ENCODE assay signal across 1 cellular context in the genomic region with DNA sequence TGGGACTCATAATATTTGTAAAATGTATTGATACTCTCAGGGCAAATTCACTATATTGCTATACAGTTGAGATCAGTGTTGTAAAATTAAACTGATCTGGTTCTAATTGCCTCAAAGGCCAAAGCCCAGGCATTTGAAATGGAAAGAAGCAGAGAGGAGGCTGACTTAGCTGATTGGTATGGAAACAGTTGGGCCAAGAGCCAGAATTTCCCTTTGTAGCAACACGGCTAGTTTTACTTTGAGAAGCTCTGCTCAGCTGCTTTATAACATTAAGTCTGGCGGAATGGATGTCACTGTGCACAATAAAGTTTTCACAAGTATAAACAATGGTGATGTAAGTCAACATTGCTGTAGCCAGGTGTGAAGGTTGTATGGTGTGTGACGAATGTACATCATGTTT.
TF ChIP-seq lines count a peak whose summit lies in the region.

No MANE protein-coding gene starts in this region.

TF ChIP-seq in SK-N-SH, 30 proteins besides CTCF, POLR2A, EP300 and RAD21 (continued from another document):
- TF ChIP-seq, protein P1, sequence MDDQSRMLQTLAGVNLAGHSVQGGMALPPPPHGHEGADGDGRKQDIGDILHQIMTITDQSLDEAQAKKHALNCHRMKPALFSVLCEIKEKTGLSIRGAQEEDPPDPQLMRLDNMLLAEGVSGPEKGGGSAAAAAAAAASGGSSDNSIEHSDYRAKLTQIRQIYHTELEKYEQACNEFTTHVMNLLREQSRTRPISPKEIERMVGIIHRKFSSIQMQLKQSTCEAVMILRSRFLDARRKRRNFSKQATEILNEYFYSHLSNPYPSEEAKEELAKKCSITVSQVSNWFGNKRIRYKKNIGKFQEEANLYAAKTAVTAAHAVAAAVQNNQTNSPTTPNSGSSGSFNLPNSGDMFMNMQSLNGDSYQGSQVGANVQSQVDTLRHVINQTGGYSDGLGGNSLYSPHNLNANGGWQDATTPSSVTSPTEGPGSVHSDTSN (IDR thresholded peaks at IDR 0.05): peak; percentile 61
- TF ChIP-seq NRF1 (IDR thresholded peaks at IDR 0.05; ENCODE audit: low read depth, low read length) (no peak), NFIC (IDR thresholded peaks at IDR 0.05; ENCODE audit: borderline replicate concordance) (peak; percentile 94)
- TF ChIP-seq, protein P2, sequence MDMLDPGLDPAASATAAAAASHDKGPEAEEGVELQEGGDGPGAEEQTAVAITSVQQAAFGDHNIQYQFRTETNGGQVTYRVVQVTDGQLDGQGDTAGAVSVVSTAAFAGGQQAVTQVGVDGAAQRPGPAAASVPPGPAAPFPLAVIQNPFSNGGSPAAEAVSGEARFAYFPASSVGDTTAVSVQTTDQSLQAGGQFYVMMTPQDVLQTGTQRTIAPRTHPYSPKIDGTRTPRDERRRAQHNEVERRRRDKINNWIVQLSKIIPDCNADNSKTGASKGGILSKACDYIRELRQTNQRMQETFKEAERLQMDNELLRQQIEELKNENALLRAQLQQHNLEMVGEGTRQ (IDR thresholded peaks at IDR 0.05; ENCODE audit: borderline replicate concordance, low read depth, low read length): no peak
